In genomic region chr11:104836711-104837110, GRCh38 we compare ENCODE assay signal across 21 cellular contexts.
"Had no signal": no experiment of that assay in that cellular context is flagged by ENCODE, and none has a peak within 500 bp of the region (broad histone marks: within the 10 kb centered on the region; RNA-seq: fewer than 3 reads in every experiment).

No MANE protein-coding gene starts in this region.

- DNase-seq: activated CD4-positive, alpha-beta T cell treated with anti-CD3 and anti-CD28 coated beads for 4 hours; activated CD4-positive, alpha-beta T cell treated with anti-CD3 and anti-CD28 coated beads, Interleukin-2, amount 50 U/mL, for 48 hours; activated CD4-positive, CD25-positive, alpha-beta regulatory T cell; activated CD8-positive, alpha-beta memory T cell treated with anti-CD3 and anti-CD28 coated beads, Interleukin-2, amount 50 U/mL, for 48 hours; activated naive CD4-positive, alpha-beta T cell; activated T-cell treated with anti-CD3 and anti-CD28 coated beads, Interleukin-2, amount 50 U/mL, for 4 hours; adrenal gland; brain microvascular endothelial cell; caudate nucleus; effector CD4-positive, alpha-beta T cell; left colon; natural killer cell; retina; stimulated activated CD4-positive, alpha-beta T cell treated with anti-CD3 and anti-CD28 coated beads, Interleukin-4, amount 100 ng/mL, for 24 hours; stimulated activated naive CD4-positive, alpha-beta T cell treated with Interleukin-2 at 50 U/mL for 16 hours had no signal

- H3K27ac ChIP-seq: adrenal gland, ascending aorta, brain microvascular endothelial cell had no signal

- H3K27me3 Mint-ChIP-seq: activated naive CD8-positive, alpha-beta T cell; dendritic cell treated with granulocyte-macrophage colony-stimulating factor and Interleukin-4, amounts not matched to agents 40 ng/mL and 50 ng/mL, for 4 days; progenitor cell of endocrine pancreas had no signal

- H3K9me3 ChIP-seq: adrenal gland had no signal

- H3K4me1 ChIP-seq: adrenal gland, ascending aorta had no signal

- ATAC-seq: activated T-cell treated with anti-CD3 and anti-CD28 coated beads, Interleukin-2, amount 50 U/mL, for 4 hours; left colon; natural killer cell had no signal

- H3K27me3 ChIP-seq: adrenal gland, ascending aorta, brain microvascular endothelial cell had no signal

- H3K4me3 Mint-ChIP-seq: activated naive CD8-positive, alpha-beta T cell; activated T-cell treated with anti-CD3 and anti-CD28 coated beads, Interleukin-2, amount 50 U/mL, for 4 hours; dendritic cell treated with granulocyte-macrophage colony-stimulating factor and Interleukin-4, amounts not matched to agents 40 ng/mL and 50 ng/mL, for 4 days; natural killer cell had no signal

- H3K36me3 ChIP-seq: adrenal gland, ascending aorta, brain microvascular endothelial cell had no signal

- H3K4me1 Mint-ChIP-seq: natural killer cell had no signal

- H3K4me3 ChIP-seq: adrenal gland, ascending aorta, lung had no signal

- H3K27ac Mint-ChIP-seq: activated naive CD8-positive, alpha-beta T cell; activated T-helper 2 cell treated with anti-CD3 and anti-CD28 coated beads, Interferon-gamma antibody, Interleukin-2, Interleukin-4, amounts not matched to agents 10 μg/mL and 5 μg/mL and 100 μg/mL, durations not matched to agents 14 hours and 24 hours and 36 hours; dendritic cell treated with granulocyte-macrophage colony-stimulating factor and Interleukin-4, amounts not matched to agents 40 ng/mL and 50 ng/mL, for 4 days; natural killer cell; progenitor cell of endocrine pancreas had no signal
